In the genomic region with DNA sequence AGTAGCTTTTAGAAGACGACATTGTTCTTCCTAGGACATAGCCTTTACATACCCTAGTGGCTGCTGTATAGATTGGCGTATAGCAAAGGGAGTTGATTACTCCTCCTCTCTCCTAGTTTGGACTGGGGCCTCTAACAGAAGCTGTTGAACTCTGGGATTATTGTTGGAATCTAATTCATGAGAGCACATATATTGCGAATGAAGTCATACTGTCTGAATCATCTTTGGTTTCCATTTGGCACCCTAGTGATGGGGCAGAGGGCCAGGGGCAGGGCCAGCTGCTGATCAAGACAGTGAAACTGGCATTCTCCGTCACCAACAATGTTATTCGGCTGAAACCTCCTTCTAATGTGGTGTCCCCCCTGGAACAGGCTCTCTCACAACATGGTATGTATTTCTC, we compare ENCODE assay signal across 11 cellular contexts. TPM values are rescaled to one million over a fixed set of nuclear protein-coding genes. Genes with fewer than 3 reads are reported as not detected.
DNase-seq lines count a peak whose midpoint lies in the region; ATAC-seq and TF ChIP-seq lines count a peak whose summit lies in the region.
"Had no signal": no experiment of that assay in that cellular context is flagged by ENCODE, and none has a peak within 500 bp of the region (broad histone marks: within the 10 kb centered on the region; RNA-seq: fewer than 3 reads in every experiment).

No MANE protein-coding gene starts in this region.

- DNase-seq in AG09319 (ENCODE audit: extremely low read depth, low read depth) (peak; percentile 40), RKO (ENCODE audit: low spot score) (peak; percentile 73), pulmonary artery endothelial cell (ENCODE audit: low read depth, low spot score) (peak; percentile 17), mucosa of gallbladder (ENCODE audit: low spot score) (no peak), NCI-H1092 (lab: John Stamatoyannopoulos, UW) (no peak), hepatic stellate cell (ENCODE audit: low spot score) (no peak)
- DNase-seq in activated naive CD4-positive, alpha-beta T cell treated with anti-CD3 and anti-CD28 coated beads for 36 hours, result no peak
- DNase-seq: CD8-positive, alpha-beta memory T cell; central memory CD4-positive, alpha-beta T cell; T-helper 9 cell had no signal

- no peak overlapping the region for H3K4me3 Mint-ChIP-seq in activated naive CD4-positive, alpha-beta T cell treated with anti-CD3 and anti-CD28 coated beads for 36 hours
- H3K4me3 Mint-ChIP-seq: CD8-positive, alpha-beta memory T cell had no signal

- no peak for TF ChIP-seq CTCF in AG09319 (IDR thresholded peaks at IDR 0.05; ENCODE audit: low read depth, low read length)

- no peak overlapping the region for H3K27ac Mint-ChIP-seq in activated naive CD4-positive, alpha-beta T cell treated with anti-CD3 and anti-CD28 coated beads for 36 hours

- intact Hi-C loops in activated naive CD4-positive, alpha-beta T cell treated with anti-CD3 and anti-CD28 coated beads for 36 hours (cut with micrococcal nuclease), result no loop called here

- CTCF ChIA-PET in activated naive CD4-positive, alpha-beta T cell treated with anti-CD3 and anti-CD28 coated beads for 36 hours (lab: Charles Lee), result no interaction called here

- peaks cover 37% of the 10 kb centered on the region for H3K36me3 Mint-ChIP-seq in activated naive CD4-positive, alpha-beta T cell treated with anti-CD3 and anti-CD28 coated beads for 36 hours (ENCODE audit: low read depth)

- no peaks in the 10 kb centered on the region for H3K27me3 Mint-ChIP-seq in activated naive CD4-positive, alpha-beta T cell treated with anti-CD3 and anti-CD28 coated beads for 36 hours (ENCODE audit: low read depth)
- H3K27me3 Mint-ChIP-seq: CD8-positive, alpha-beta memory T cell had no signal

- peak; percentile 68 for ATAC-seq in esophagus mucosa

- no peaks in the 10 kb centered on the region for H3K4me1 Mint-ChIP-seq in activated naive CD4-positive, alpha-beta T cell treated with anti-CD3 and anti-CD28 coated beads for 36 hours (ENCODE audit: low read depth)
- H3K4me1 Mint-ChIP-seq: CD8-positive, alpha-beta memory T cell had no signal

- no peaks in the 10 kb centered on the region for H3K9me3 Mint-ChIP-seq in activated naive CD4-positive, alpha-beta T cell treated with anti-CD3 and anti-CD28 coated beads for 36 hours
- H3K9me3 Mint-ChIP-seq: CD8-positive, alpha-beta memory T cell had no signal

RNA-seq across cellular contexts. Expression of a gene that starts 40.3 kb away (rescaled TPM):
- total RNA-seq in esophagus mucosa, result 43.5 TPM
- total RNA-seq in pulmonary artery endothelial cell, result 54.3 and 79.3 TPM in 2 replicates
- total RNA-seq in mucosa of gallbladder, result 28.2 TPM
- total RNA-seq in activated naive CD4-positive, alpha-beta T cell treated with anti-CD3 and anti-CD28 coated beads for 36 hours, result 100 to 1,000 TPM; 101 to 112 TPM

RNA-seq across cellular contexts. Expression of a gene that starts 40.3 kb away (rescaled TPM):
- total RNA-seq in esophagus mucosa, result 101 TPM
- total RNA-seq in pulmonary artery endothelial cell, result 36.0 and 36.9 TPM in 2 replicates
- 186 TPM for total RNA-seq in mucosa of gallbladder
- total RNA-seq in activated naive CD4-positive, alpha-beta T cell treated with anti-CD3 and anti-CD28 coated beads for 36 hours, result 10 to 100 TPM; 38.0 to 38.2 TPM

RNA-seq across cellular contexts. Expression of a gene that starts 40.4 kb away (rescaled TPM):
- 9.2 TPM for total RNA-seq in esophagus mucosa
- total RNA-seq in pulmonary artery endothelial cell, result 27.8 and 30.6 TPM in 2 replicates
- total RNA-seq in mucosa of gallbladder, result 18.2 TPM
- 1 to 10 TPM; 2.5 to 2.7 TPM for total RNA-seq in activated naive CD4-positive, alpha-beta T cell treated with anti-CD3 and anti-CD28 coated beads for 36 hours

RNA-seq across cellular contexts. Expression of a gene that starts 48.6 kb away (rescaled TPM):
- 21.2 TPM for total RNA-seq in esophagus mucosa
- total RNA-seq in pulmonary artery endothelial cell, result 23.4 and 37.2 TPM in 2 replicates
- total RNA-seq in mucosa of gallbladder, result 67.3 TPM
- 10 to 100 TPM; 36.3 to 42.7 TPM for total RNA-seq in activated naive CD4-positive, alpha-beta T cell treated with anti-CD3 and anti-CD28 coated beads for 36 hours

Comparison
In these comparisons a context has a peak if more than half of its experiments do, and no peak if none do; other contexts are left out.
1. DNase-seq: peak in AG09319 (single experiment), RKO (single experiment) and pulmonary artery endothelial cell (single experiment); none in mucosa of gallbladder (single experiment), NCI-H1092 (single experiment), hepatic stellate cell (single experiment) and activated naive CD4-positive, alpha-beta T cell treated with anti-CD3 and anti-CD28 coated beads for 36 hours (single experiment).